In the genomic region with DNA sequence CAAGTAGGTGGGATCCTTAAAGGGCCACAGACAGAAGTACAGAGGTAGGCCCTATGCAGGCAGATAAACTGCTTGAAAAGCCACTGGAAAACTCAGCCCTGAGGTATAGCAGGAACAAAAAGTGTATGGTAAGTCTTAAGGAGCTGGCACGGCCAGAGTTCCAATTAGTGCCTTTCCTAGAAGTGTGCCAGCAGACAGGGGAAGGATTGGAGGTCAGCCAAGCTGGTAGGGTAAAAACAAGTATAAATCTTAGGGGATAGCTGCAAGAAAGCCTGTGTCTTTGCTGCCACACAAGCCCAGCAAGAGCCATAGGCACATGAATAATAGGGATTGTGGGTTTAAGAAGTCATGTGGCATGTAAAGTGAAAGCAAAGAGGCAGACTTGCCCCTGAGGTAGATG, we compare ENCODE assay signal across 16 cellular contexts.
DNase-seq lines count a peak whose midpoint lies in the region; ATAC-seq lines count a peak whose summit lies in the region.
"Had no signal": no experiment of that assay in that cellular context is flagged by ENCODE, and none has a peak within 500 bp of the region (broad histone marks: within the 10 kb centered on the region; RNA-seq: fewer than 3 reads in every experiment).

No MANE protein-coding gene starts in this region.

- H3K36me3 ChIP-seq in neuronal stem cell (replicated peaks in 1 of 2; ENCODE audit: control insufficient read depth in 2 of 2, insufficient read depth in 2 of 2, low read length in 2 of 2), result no peaks in the 10 kb centered on the region
- H3K36me3 ChIP-seq: BLaER1 treated with 17β-estradiol and CSF1 and Interleukin-3, amounts not matched to agents 10 nM and 100 nM had no signal

- H3K23ac ChIP-seq in neuronal stem cell (ENCODE audit: low read depth, low read length, poor library complexity), result no peak overlapping the region

- H3K18ac ChIP-seq in neuronal stem cell (ENCODE audit: low read length), result no peak overlapping the region

- H3K79me1 ChIP-seq in neuronal stem cell (ENCODE audit: low read depth, low read length), result no peaks in the 10 kb centered on the region

- H3K4ac ChIP-seq in neuronal stem cell (ENCODE audit: low read length), result no peak overlapping the region

- H2BK15ac ChIP-seq in neuronal stem cell (ENCODE audit: low read length), result no peak overlapping the region

- WGBS in neuronal stem cell (ENCODE audit: extremely low coverage in 2 of 2, insufficient read length in 2 of 2, insufficient replicate concordance in 1 of 2), 2 donors, result no CpG with 5 or more reads among the region's 1 CpG

- H2AFZ ChIP-seq in neuronal stem cell (ENCODE audit: low read length), result peak overlapping the region; percentile 58

- no peak overlapping the region for H2BK12ac ChIP-seq in neuronal stem cell (ENCODE audit: low read length)

- ATAC-seq in GM21381 (IDR thresholded peaks at IDR 0.05; ENCODE audit: unreplicated experiment), result no peak
- ATAC-seq: CD8-positive, alpha-beta T cell; HCT116 had no signal

- no peak overlapping the region for H3K27ac ChIP-seq in neuronal stem cell (replicated peaks; ENCODE audit: low read length)
- H3K27ac ChIP-seq: BLaER1 treated with 17β-estradiol and CSF1 and Interleukin-3, amounts not matched to agents 10 nM and 100 nM; HL-60 had no signal

- H3K9me3 ChIP-seq in neuronal stem cell (replicated peaks in 1 of 2; ENCODE audit: control insufficient read depth in 2 of 2, insufficient read depth in 1 of 2, low read depth in 1 of 2, low read length in 2 of 2), result no peaks in the 10 kb centered on the region
- H3K9me3 ChIP-seq: BLaER1 treated with 17β-estradiol and CSF1 and Interleukin-3, amounts not matched to agents 10 nM and 100 nM had no signal

- H3K27me3 ChIP-seq in neuronal stem cell (ENCODE audit: control insufficient read depth in 3 of 3, insufficient read depth in 3 of 3, low read depth in 1 of 3, low read length in 3 of 3), result no peaks in the 10 kb centered on the region
- H3K27me3 ChIP-seq: BLaER1 treated with 17β-estradiol and CSF1 and Interleukin-3, amounts not matched to agents 10 nM and 100 nM had no signal

- no peak overlapping the region for H3K4me2 ChIP-seq in neuronal stem cell (ENCODE audit: insufficient read depth, low read length, poor library complexity, severe bottlenecking)
- H3K4me2 ChIP-seq: BLaER1 treated with 17β-estradiol and CSF1 and Interleukin-3, amounts not matched to agents 10 nM and 100 nM had no signal

- no peak overlapping the region for H3K14ac ChIP-seq in neuronal stem cell (ENCODE audit: low read length)

- no peak overlapping the region for H4K8ac ChIP-seq in neuronal stem cell (ENCODE audit: low read depth, low read length)

- DNase-seq in NCI-H1105 treated with DMSO at 0.1 percent for 48 hours (lab: John Stamatoyannopoulos, UW) (peak; percentile 13), NCI-H1105 (lab: John Stamatoyannopoulos, UW) (no peak), RPMI8226 (peak; percentile 15), neuronal stem cell (ENCODE audit: low spot score) (no peak), amniotic stem cell (lab: John Stamatoyannopoulos, UW) (no peak)
- no peak for DNase-seq in stimulated activated naive CD4-positive, alpha-beta T cell treated with Interleukin-2 at 50 U/mL for 16 hours (lab: John Stamatoyannopoulos, UW)
- DNase-seq: 8988T; Calu3; CD8-positive, alpha-beta T cell; GOT3; H7; HFFc6 had no signal

- no peak overlapping the region for H2AK5ac ChIP-seq in neuronal stem cell (ENCODE audit: low read depth, low read length)

- H3K4me1 ChIP-seq in neuronal stem cell (ENCODE audit: control insufficient read depth in 2 of 2, insufficient read depth in 1 of 2, low read depth in 1 of 2, low read length in 2 of 2), result no peaks in the 10 kb centered on the region
- H3K4me1 ChIP-seq: BLaER1 treated with 17β-estradiol and CSF1 and Interleukin-3, amounts not matched to agents 10 nM and 100 nM had no signal

- no peak overlapping the region for H3K9ac ChIP-seq in neuronal stem cell (ENCODE audit: low read depth, low read length, poor library complexity)
- H3K9ac ChIP-seq: BLaER1 treated with 17β-estradiol and CSF1 and Interleukin-3, amounts not matched to agents 10 nM and 100 nM had no signal

- H2BK120ac ChIP-seq in neuronal stem cell (ENCODE audit: low read depth, low read length), result no peak overlapping the region

- no peak overlapping the region for H3K4me3 ChIP-seq in neuronal stem cell (ENCODE audit: low read length in 2 of 2)
- H3K4me3 ChIP-seq: BLaER1 treated with 17β-estradiol and CSF1 and Interleukin-3, amounts not matched to agents 10 nM and 100 nM had no signal

- H4K91ac ChIP-seq in neuronal stem cell (ENCODE audit: low read depth, low read length, poor library complexity), result no peak overlapping the region

- no peak overlapping the region for H2BK5ac ChIP-seq in neuronal stem cell (ENCODE audit: low read length)

Comparison
In these comparisons a context has a peak if more than half of its experiments do, and no peak if none do; other contexts are left out.
1. DNase-seq: peak in NCI-H1105 treated with DMSO at 0.1 percent for 48 hours (single experiment) and RPMI8226 (single experiment); none in NCI-H1105 (single experiment), neuronal stem cell (single experiment), amniotic stem cell (single experiment) and stimulated activated naive CD4-positive, alpha-beta T cell treated with Interleukin-2 at 50 U/mL for 16 hours (single experiment).